Comparison of ENCODE assay signal across 8 cellular contexts in genomic region chr12:52005903-52006703, GRCh38. TPM values are rescaled to one million over a fixed set of nuclear protein-coding genes. Genes with fewer than 3 reads are reported as not detected.
DNase-seq lines count a peak whose midpoint lies in the region; ATAC-seq lines count a peak whose summit lies in the region.

No MANE protein-coding gene starts in this region.

- intact Hi-C loops in Right ventricle myocardium superior (cut with DNase I), result no loop called here
- intact Hi-C loops in posterior cingulate gyrus (cut with DNase I), result no loop called here

- H3K36me3 Mint-ChIP-seq in T-helper 17 cell (ENCODE audit: low read depth), result no peaks in the 10 kb centered on the region

- ATAC-seq in HG03108 (IDR thresholded peaks at IDR 0.05; ENCODE audit: unreplicated experiment) (peak; percentile 78), T-helper 17 cell (peak; percentile 7), Right ventricle myocardium superior (ENCODE audit: poor library complexity) (peak; percentile 11)

- H3K27me3 Mint-ChIP-seq in T-helper 17 cell, result no peaks in the 10 kb centered on the region

- H3K9me3 ChIP-seq in T-helper 17 cell (ENCODE audit: control insufficient read depth, low read length, poor library complexity, severe bottlenecking), result no peaks in the 10 kb centered on the region

- peaks cover 22% of the 10 kb centered on the region for H3K4me1 Mint-ChIP-seq in T-helper 17 cell

- H3K27ac Mint-ChIP-seq in T-helper 17 cell, result peak overlapping the region; percentile 90

- DNase-seq in activated gamma-delta T cell (lab: John Stamatoyannopoulos, UW) (peak; percentile 16), activated gamma-delta T cell treated with Interleukin-2 at 50 U/mL for 16 hours (no peak), T-helper 17 cell (no peak), Right ventricle myocardium superior (peak; percentile 79), posterior cingulate gyrus (peak in 8 of 10 donors; percentile 56 to 95 (median 72)), putamen (ENCODE audit: low spot score) (no peak), dermis blood vessel endothelial cell (no peak)

- H3K4me3 Mint-ChIP-seq in T-helper 17 cell, result peak overlapping the region; percentile 85

RNA-seq across cellular contexts. Expression of gene TAMALIN, which starts 0.6 kb away (rescaled TPM):
- total RNA-seq in T-helper 17 cell (100 to 1,000 TPM; 491 to 562 TPM), Right ventricle myocardium superior (19.8 TPM), dermis blood vessel endothelial cell (35.0 and 49.2 TPM in 2 replicates)

RNA-seq across cellular contexts. Expression of gene NR4A1, which starts 45.1 kb away (rescaled TPM):
- total RNA-seq in T-helper 17 cell, result 100 to 1,000 TPM in 1 of 2 donors, 10 to 100 TPM in 1; 79.2 to 133 TPM
- total RNA-seq in Right ventricle myocardium superior, result 46.1 TPM
- total RNA-seq in dermis blood vessel endothelial cell, result 0.70 and 3.1 TPM in 2 replicates

RNA-seq across cellular contexts. Expression of gene ACVR1B, which starts 54.6 kb away (rescaled TPM):
- total RNA-seq in T-helper 17 cell (1 to 10 TPM; 6.5 to 8.7 TPM), Right ventricle myocardium superior (9.7 TPM), dermis blood vessel endothelial cell (9.9 and 17.4 TPM in 2 replicates)

Comparison
In these comparisons a context has a peak if more than half of its experiments do, and no peak if none do; other contexts are left out.
1. DNase-seq: peak in activated gamma-delta T cell (single experiment), Right ventricle myocardium superior (single experiment) and posterior cingulate gyrus (8 of 10); none in activated gamma-delta T cell treated with Interleukin-2 at 50 U/mL for 16 hours (single experiment), T-helper 17 cell (0 of 3), putamen (single experiment) and dermis blood vessel endothelial cell (single experiment).
2. ATAC-seq: peak in every context shown above with its lines; median percentile 78 in HG03108; 11 in Right ventricle myocardium superior; 7 in T-helper 17 cell.
3. RNA of gene NR4A1, which starts 45.1 kb away (total RNA-seq): 79.2 to 133 TPM in T-helper 17 cell and 46.1 TPM in Right ventricle myocardium superior (single experiment); 0.70 to 3.1 TPM in dermis blood vessel endothelial cell; every median in the first group is over 10 times any median in the second.